Comparison of ENCODE assay signal across 27 cellular contexts in genomic region chr2:24353364-24353763, GRCh38.
"Had no signal": no experiment of that assay in that cellular context is flagged by ENCODE, and none has a peak within 500 bp of the region (broad histone marks: within the 10 kb centered on the region; RNA-seq: fewer than 3 reads in every experiment).

No MANE protein-coding gene starts in this region.

- ATAC-seq: left lobe of liver; naive thymus-derived CD8-positive, alpha-beta T cell; stimulated activated naive CD8-positive, alpha-beta T cell treated with anti-CD3 and anti-CD28 coated beads, Interleukin-15, Interleukin-2, amounts not matched to agents 100 U/mL and 50 U/mL, for 24 hours had no signal

- H3K27me3 Mint-ChIP-seq: activated CD4-positive, alpha-beta memory T cell treated with anti-CD3 and anti-CD28 coated beads for 36 hours; activated CD4-positive, alpha-beta T cell treated with anti-CD3 and anti-CD28 coated beads, Interleukin-2, amount 10 ng/mL, durations not matched to agents 24 days and 14 days; activated naive CD4-positive, alpha-beta T cell treated with anti-CD3 and anti-CD28 coated beads, Interleukin-2, amount 10 ng/mL, durations not matched to agents 7 days and 5 days; activated naive CD8-positive, alpha-beta T cell treated with anti-CD3 and anti-CD28 coated beads, Interleukin-2, amount 10 ng/mL, durations not matched to agents 7 days and 5 days; activated T-cell treated with anti-CD3 and anti-CD28 coated beads, Interleukin-2, amount 50 U/mL, for 24 hours; brain; naive thymus-derived CD8-positive, alpha-beta T cell had no signal

- H3K4me3 ChIP-seq: ascending aorta, cardiac muscle cell, esophagus squamous epithelium, heart right ventricle, right atrium auricular region, testis, transverse colon had no signal

- DNase-seq: activated CD4-positive, alpha-beta memory T cell treated with anti-CD3 and anti-CD28 coated beads for 36 hours; activated CD4-positive, alpha-beta T cell treated with anti-CD3 and anti-CD28 coated beads, Interleukin-2, amount 10 ng/mL, durations not matched to agents 24 days and 14 days; activated CD4-positive, CD25-positive, alpha-beta regulatory T cell treated with anti-CD3 and anti-CD28 coated beads, Interleukin-2, amount 50 U/mL, for 72 hours; activated CD8-positive, alpha-beta memory T cell treated with anti-CD3 and anti-CD28 coated beads, Interleukin-2, amount 50 U/mL, for 48 hours; activated gamma-delta T cell; activated naive CD4-positive, alpha-beta T cell treated with anti-CD3 and anti-CD28 coated beads, Interleukin-2, amount 10 ng/mL, durations not matched to agents 7 days and 5 days; activated naive CD8-positive, alpha-beta T cell treated with anti-CD3 and anti-CD28 coated beads, Interleukin-2, amount 10 ng/mL, durations not matched to agents 7 days and 5 days; activated T-cell treated with anti-CD3 and anti-CD28 coated beads, Interleukin-2, amount 50 U/mL, for 24 hours; esophagus squamous epithelium; foreskin melanocyte; heart right ventricle; kidney glomerular epithelial cell; naive thymus-derived CD8-positive, alpha-beta T cell; stimulated activated CD4-positive, alpha-beta T cell treated with anti-CD3 and anti-CD28 coated beads, Interleukin-15, amount 100 ng/mL, for 24 hours; stimulated activated naive CD8-positive, alpha-beta T cell treated with anti-CD3 and anti-CD28 coated beads, Interleukin-15, Interleukin-2, amounts not matched to agents 100 U/mL and 50 U/mL, for 24 hours; testis; transverse colon had no signal

- FAIRE-seq: urothelium cell line had no signal

- H3K4me1 Mint-ChIP-seq: neural crest cell had no signal

- H3K9me3 ChIP-seq: ascending aorta, esophagus squamous epithelium, heart right ventricle, right atrium auricular region, testis, transverse colon had no signal

- H3K4me3 Mint-ChIP-seq: activated CD4-positive, alpha-beta memory T cell treated with anti-CD3 and anti-CD28 coated beads for 36 hours; activated CD4-positive, alpha-beta T cell treated with anti-CD3 and anti-CD28 coated beads, Interleukin-2, amount 10 ng/mL, durations not matched to agents 24 days and 14 days; activated naive CD4-positive, alpha-beta T cell treated with anti-CD3 and anti-CD28 coated beads, Interleukin-2, amount 10 ng/mL, durations not matched to agents 7 days and 5 days; activated naive CD8-positive, alpha-beta T cell treated with anti-CD3 and anti-CD28 coated beads, Interleukin-2, amount 10 ng/mL, durations not matched to agents 7 days and 5 days; activated T-cell treated with anti-CD3 and anti-CD28 coated beads, Interleukin-2, amount 50 U/mL, for 24 hours; brain; mesothelial cell of epicardium; neural crest cell had no signal

- H3K9me3 Mint-ChIP-seq: activated CD4-positive, alpha-beta T cell treated with anti-CD3 and anti-CD28 coated beads, Interleukin-2, amount 10 ng/mL, durations not matched to agents 24 days and 14 days; activated naive CD4-positive, alpha-beta T cell treated with anti-CD3 and anti-CD28 coated beads, Interleukin-2, amount 10 ng/mL, durations not matched to agents 7 days and 5 days; activated naive CD8-positive, alpha-beta T cell treated with anti-CD3 and anti-CD28 coated beads, Interleukin-2, amount 10 ng/mL, durations not matched to agents 7 days and 5 days; activated T-cell treated with anti-CD3 and anti-CD28 coated beads, Interleukin-2, amount 50 U/mL, for 24 hours; naive thymus-derived CD8-positive, alpha-beta T cell; neural crest cell had no signal

- H3K27me3 ChIP-seq: ascending aorta, cardiac muscle cell, esophagus squamous epithelium, heart right ventricle, right atrium auricular region, testis, transverse colon had no signal

- H3K27ac Mint-ChIP-seq: activated CD4-positive, alpha-beta memory T cell treated with anti-CD3 and anti-CD28 coated beads for 36 hours; activated CD4-positive, alpha-beta T cell treated with anti-CD3 and anti-CD28 coated beads, Interleukin-2, amount 10 ng/mL, durations not matched to agents 24 days and 14 days; activated naive CD4-positive, alpha-beta T cell treated with anti-CD3 and anti-CD28 coated beads, Interleukin-2, amount 10 ng/mL, durations not matched to agents 7 days and 5 days; activated naive CD8-positive, alpha-beta T cell treated with anti-CD3 and anti-CD28 coated beads, Interleukin-2, amount 10 ng/mL, durations not matched to agents 7 days and 5 days; activated T-cell treated with anti-CD3 and anti-CD28 coated beads, Interleukin-2, amount 50 U/mL, for 24 hours; brain; mesothelial cell of epicardium had no signal

- H3K36me3 ChIP-seq: ascending aorta, cardiac muscle cell, esophagus squamous epithelium, heart right ventricle, right atrium auricular region, transverse colon had no signal

- H3K27ac ChIP-seq: ascending aorta, epithelial cell of prostate, esophagus squamous epithelium, testis, transverse colon, VCaP had no signal
